Comparison of ENCODE assay signal across 1 cellular context in the genomic region with DNA sequence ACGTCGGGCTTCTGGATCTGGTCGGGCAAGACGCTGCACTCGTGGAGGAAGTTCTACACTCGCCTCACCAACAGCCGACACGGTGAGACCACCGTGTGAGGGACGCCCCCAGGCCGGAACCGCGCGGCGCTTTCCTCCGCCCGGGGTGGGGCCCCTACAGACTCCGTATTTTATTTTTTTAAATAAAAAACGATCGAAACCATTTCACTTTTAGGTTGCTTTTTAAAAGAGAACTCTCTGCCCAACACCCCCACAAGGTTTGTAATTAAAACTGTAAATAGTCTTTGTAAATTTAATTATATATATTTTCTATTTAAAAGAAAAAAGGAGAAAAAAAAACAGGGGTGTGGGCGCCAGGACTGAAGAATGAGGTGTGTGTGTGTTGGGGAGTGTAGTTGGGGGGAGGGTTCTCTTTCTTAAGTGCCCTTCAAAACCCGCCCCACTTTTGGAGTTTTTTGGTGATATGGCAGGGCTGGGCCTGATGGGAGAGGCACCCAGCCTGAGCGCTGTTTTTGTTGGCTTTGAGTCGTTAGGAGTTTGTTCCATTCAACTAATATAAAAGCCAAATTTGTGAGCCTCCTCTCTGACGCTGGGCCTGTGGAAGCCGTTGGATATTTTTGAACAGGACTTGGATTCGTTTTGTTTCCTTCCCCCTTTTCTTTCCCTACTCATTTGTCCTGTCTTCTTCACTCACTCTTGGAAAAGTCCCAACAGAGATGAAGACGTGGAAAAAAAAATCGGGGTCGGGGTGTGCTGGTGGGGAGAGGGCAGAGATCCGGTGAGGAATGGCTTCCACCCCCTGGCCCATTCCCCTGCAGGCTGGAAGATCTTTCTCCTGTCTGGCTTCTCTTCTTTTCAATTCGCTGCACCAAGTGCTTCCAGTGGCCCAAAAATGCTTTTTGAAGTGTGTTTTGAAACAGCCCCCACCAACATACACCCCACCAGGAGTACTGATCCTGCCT.
TF ChIP-seq lines count a peak whose summit lies in the region.

No MANE protein-coding gene starts in this region.

TF ChIP-seq in GM23338, 12 proteins besides CTCF, POLR2A, EP300 and RAD21:
- TF ChIP-seq, protein P1, sequence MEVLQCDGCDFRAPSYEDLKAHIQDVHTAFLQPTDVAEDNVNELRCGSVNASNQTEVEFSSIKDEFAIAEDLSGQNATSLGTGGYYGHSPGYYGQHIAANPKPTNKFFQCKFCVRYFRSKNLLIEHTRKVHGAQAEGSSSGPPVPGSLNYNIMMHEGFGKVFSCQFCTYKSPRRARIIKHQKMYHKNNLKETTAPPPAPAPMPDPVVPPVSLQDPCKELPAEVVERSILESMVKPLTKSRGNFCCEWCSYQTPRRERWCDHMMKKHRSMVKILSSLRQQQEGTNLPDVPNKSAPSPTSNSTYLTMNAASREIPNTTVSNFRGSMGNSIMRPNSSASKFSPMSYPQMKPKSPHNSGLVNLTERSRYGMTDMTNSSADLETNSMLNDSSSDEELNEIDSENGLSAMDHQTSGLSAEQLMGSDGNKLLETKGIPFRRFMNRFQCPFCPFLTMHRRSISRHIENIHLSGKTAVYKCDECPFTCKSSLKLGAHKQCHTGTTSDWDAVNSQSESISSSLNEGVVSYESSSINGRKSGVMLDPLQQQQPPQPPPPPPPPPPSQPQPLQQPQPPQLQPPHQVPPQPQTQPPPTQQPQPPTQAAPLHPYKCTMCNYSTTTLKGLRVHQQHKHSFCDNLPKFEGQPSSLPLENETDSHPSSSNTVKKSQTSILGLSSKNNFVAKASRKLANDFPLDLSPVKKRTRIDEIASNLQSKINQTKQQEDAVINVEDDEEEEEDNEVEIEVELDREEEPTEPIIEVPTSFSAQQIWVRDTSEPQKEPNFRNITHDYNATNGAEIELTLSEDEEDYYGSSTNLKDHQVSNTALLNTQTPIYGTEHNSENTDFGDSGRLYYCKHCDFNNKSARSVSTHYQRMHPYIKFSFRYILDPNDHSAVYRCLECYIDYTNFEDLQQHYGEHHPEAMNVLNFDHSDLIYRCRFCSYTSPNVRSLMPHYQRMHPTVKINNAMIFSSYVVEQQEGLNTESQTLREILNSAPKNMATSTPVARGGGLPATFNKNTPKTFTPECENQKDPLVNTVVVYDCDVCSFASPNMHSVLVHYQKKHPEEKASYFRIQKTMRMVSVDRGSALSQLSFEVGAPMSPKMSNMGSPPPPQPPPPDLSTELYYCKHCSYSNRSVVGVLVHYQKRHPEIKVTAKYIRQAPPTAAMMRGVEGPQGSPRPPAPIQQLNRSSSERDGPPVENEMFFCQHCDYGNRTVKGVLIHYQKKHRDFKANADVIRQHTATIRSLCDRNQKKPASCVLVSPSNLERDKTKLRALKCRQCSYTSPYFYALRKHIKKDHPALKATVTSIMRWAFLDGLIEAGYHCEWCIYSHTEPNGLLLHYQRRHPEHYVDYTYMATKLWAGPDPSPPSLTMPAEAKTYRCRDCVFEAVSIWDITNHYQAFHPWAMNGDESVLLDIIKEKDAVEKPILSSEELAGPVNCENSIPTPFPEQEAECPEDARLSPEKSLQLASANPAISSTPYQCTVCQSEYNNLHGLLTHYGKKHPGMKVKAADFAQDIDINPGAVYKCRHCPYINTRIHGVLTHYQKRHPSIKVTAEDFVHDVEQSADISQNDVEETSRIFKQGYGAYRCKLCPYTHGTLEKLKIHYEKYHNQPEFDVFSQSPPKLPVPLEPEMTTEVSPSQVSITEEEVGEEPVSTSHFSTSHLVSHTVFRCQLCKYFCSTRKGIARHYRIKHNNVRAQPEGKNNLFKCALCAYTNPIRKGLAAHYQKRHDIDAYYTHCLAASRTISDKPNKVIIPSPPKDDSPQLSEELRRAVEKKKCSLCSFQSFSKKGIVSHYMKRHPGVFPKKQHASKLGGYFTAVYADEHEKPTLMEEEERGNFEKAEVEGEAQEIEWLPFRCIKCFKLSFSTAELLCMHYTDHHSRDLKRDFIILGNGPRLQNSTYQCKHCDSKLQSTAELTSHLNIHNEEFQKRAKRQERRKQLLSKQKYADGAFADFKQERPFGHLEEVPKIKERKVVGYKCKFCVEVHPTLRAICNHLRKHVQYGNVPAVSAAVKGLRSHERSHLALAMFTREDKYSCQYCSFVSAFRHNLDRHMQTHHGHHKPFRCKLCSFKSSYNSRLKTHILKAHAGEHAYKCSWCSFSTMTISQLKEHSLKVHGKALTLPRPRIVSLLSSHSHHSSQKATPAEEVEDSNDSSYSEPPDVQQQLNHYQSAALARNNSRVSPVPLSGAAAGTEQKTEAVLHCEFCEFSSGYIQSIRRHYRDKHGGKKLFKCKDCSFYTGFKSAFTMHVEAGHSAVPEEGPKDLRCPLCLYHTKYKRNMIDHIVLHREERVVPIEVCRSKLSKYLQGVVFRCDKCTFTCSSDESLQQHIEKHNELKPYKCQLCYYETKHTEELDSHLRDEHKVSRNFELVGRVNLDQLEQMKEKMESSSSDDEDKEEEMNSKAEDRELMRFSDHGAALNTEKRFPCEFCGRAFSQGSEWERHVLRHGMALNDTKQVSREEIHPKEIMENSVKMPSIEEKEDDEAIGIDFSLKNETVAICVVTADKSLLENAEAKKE (CRISPR knock-in tag; IDR thresholded peaks at IDR 0.05): no peak
- peak; percentile 93 for TF ChIP-seq EZH2 (IDR thresholded peaks at IDR 0.05; ENCODE audit: low read depth, unreplicated experiment)
